8 cellular contexts compared by ENCODE assay signal in genomic region chr22:50271011-50271394, GRCh38. TPM values are rescaled to one million over a fixed set of nuclear protein-coding genes. Genes with fewer than 3 reads are reported as not detected.
DNase-seq lines count a peak whose midpoint lies in the region; ATAC-seq lines count a peak whose summit lies in the region.

No MANE protein-coding gene starts in this region.

- peak overlapping the region; percentile 61 to 83 (median 74) for H3K4me3 Mint-ChIP-seq in CD4-positive, alpha-beta memory T cell

- H3K27ac ChIP-seq in CD4-positive, alpha-beta memory T cell (ENCODE audit: low read depth, low read length) = peak overlapping the region; percentile 33
- H3K27ac ChIP-seq in ectodermal cell (ENCODE audit: insufficient read depth, low read depth, low read length, poor library complexity, severe bottlenecking) (no peak overlapping the region), neuronal stem cell (replicated peaks; ENCODE audit: low read length) (peak overlapping the region; percentile 93)

- H2AFZ ChIP-seq in neuronal stem cell (ENCODE audit: low read length) = peak overlapping the region; percentile 83

- peaks cover 2% of the 10 kb centered on the region for H3K79me1 ChIP-seq in neuronal stem cell (ENCODE audit: low read depth, low read length)

- H2BK15ac ChIP-seq in neuronal stem cell (ENCODE audit: low read length) = peak overlapping the region; percentile 92

- peak overlapping the region; percentile 83 for H3K4me2 ChIP-seq in neuronal stem cell (ENCODE audit: insufficient read depth, low read length, poor library complexity, severe bottlenecking)

- H2BK120ac ChIP-seq in neuronal stem cell (ENCODE audit: low read depth, low read length) = peak overlapping the region; percentile 63

- H3K4me3 ChIP-seq in CD4-positive, alpha-beta memory T cell (ENCODE audit: low read length in 2 of 2) = peak overlapping the region; percentile 12 to 64
- H3K4me3 ChIP-seq in NT2/D1 (ENCODE audit: insufficient read length, low read depth) = peak overlapping the region; percentile 42
- H3K4me3 ChIP-seq in ectodermal cell (ENCODE audit: insufficient read depth, low read depth, low read length) = peak overlapping the region; percentile 29
- H3K4me3 ChIP-seq in neuronal stem cell (ENCODE audit: low read length in 2 of 2) = peak overlapping the region; percentile 46 to 67

- H3K4ac ChIP-seq in neuronal stem cell (ENCODE audit: low read length) = no peak overlapping the region

- no peak overlapping the region for H4K8ac ChIP-seq in neuronal stem cell (ENCODE audit: low read depth, low read length)

- H4K91ac ChIP-seq in neuronal stem cell (ENCODE audit: low read depth, low read length, poor library complexity) = no peak overlapping the region

- H3K9ac ChIP-seq in NT2/D1 (ENCODE audit: insufficient read length, low read depth) (peak overlapping the region; percentile 50), neuronal stem cell (ENCODE audit: low read depth, low read length, poor library complexity) (no peak overlapping the region)

- no peaks in the 10 kb centered on the region for H3K9me3 Mint-ChIP-seq in CD4-positive, alpha-beta memory T cell

- peak overlapping the region; percentile 93 for H2AK5ac ChIP-seq in neuronal stem cell (ENCODE audit: low read depth, low read length)

- peak overlapping the region in 2 of 7 donors; percentile 61 to 67 for H3K27ac Mint-ChIP-seq in CD4-positive, alpha-beta memory T cell

- no peaks in the 10 kb centered on the region for H3K36me3 Mint-ChIP-seq in CD4-positive, alpha-beta memory T cell

- no peak for ATAC-seq in left lobe of liver
- no peak for ATAC-seq in GM18868 (IDR thresholded peaks at IDR 0.05; ENCODE audit: unreplicated experiment)
- ATAC-seq in GM21717 (IDR thresholded peaks at IDR 0.05; ENCODE audit: unreplicated experiment) = no peak

- H3K4me1 ChIP-seq in CD4-positive, alpha-beta memory T cell (ENCODE audit: insufficient read depth, low read length) = peaks cover 30% of the 10 kb centered on the region
- H3K4me1 ChIP-seq in NT2/D1 (ENCODE audit: insufficient read depth, insufficient read length) (peaks cover 10% of the 10 kb centered on the region), ectodermal cell (ENCODE audit: control insufficient read depth, insufficient read depth, low read length) (peaks cover 40% of the 10 kb centered on the region), neuronal stem cell (ENCODE audit: control insufficient read depth in 2 of 2, insufficient read depth in 1 of 2, low read depth in 1 of 2, low read length in 2 of 2) (peaks cover 26 to 29% of the 10 kb centered on the region in 2 donors)

- H3K27me3 ChIP-seq in CD4-positive, alpha-beta memory T cell (ENCODE audit: insufficient read depth, low read length) = no peaks in the 10 kb centered on the region
- H3K27me3 ChIP-seq in NT2/D1 (ENCODE audit: insufficient read depth, insufficient read length) = peaks cover 21% of the 10 kb centered on the region
- H3K27me3 ChIP-seq in ectodermal cell (ENCODE audit: control insufficient read depth, insufficient read depth, low read length, poor library complexity, severe bottlenecking) = peaks cover 56% of the 10 kb centered on the region
- H3K27me3 ChIP-seq in neuronal stem cell (ENCODE audit: control insufficient read depth in 3 of 3, insufficient read depth in 3 of 3, low read depth in 1 of 3, low read length in 3 of 3) = peaks cover 0 to 9% (median 0%) of the 10 kb centered on the region in 3 experiments

- peak overlapping the region; percentile 87 for H2BK5ac ChIP-seq in neuronal stem cell (ENCODE audit: low read length)

- DNase-seq in CD4-positive, alpha-beta memory T cell = no peak
- DNase-seq in NT2/D1 (ENCODE audit: low read depth, low spot score) (no peak), neuronal stem cell (ENCODE audit: low spot score) (peak; percentile 51), iPS-NIHi11 (ENCODE audit: low spot score) (no peak), left lobe of liver (ENCODE audit: low spot score) (no peak)

- POLR2A ChIA-PET in CD4-positive, alpha-beta memory T cell (lab: Charles Lee; ENCODE audit: partially characterized antibody) = interaction anchor here (2.3 to 4.6 kb wide), 2 partner anchors 20 to 26 kb away, joined by 7 to 26 read pairs; partner anchors contain the start of genes HDAC10 and TUBGCP6

- no peaks in the 10 kb centered on the region for H3K9me3 ChIP-seq in CD4-positive, alpha-beta memory T cell (ENCODE audit: control insufficient read depth in 1 of 2, low read length in 2 of 2)
- peaks cover 3% of the 10 kb centered on the region; the same call in 1 of the 2 replicates for H3K9me3 ChIP-seq in NT2/D1 (ENCODE audit: insufficient read depth, low read length)
- H3K9me3 ChIP-seq in ectodermal cell (ENCODE audit: control insufficient read depth, low read length) = no peaks in the 10 kb centered on the region
- H3K9me3 ChIP-seq in neuronal stem cell (replicated peaks in 1 of 2; ENCODE audit: control insufficient read depth in 2 of 2, insufficient read depth in 1 of 2, low read depth in 1 of 2, low read length in 2 of 2) = peaks cover 4 to 6% of the 10 kb centered on the region in 2 donors

- peak overlapping the region; percentile 94 for H3K18ac ChIP-seq in neuronal stem cell (ENCODE audit: low read length)

- CTCF ChIA-PET in CD4-positive, alpha-beta memory T cell (lab: Charles Lee; ENCODE audit: partially characterized antibody) = interaction anchor here (1.4 to 2.5 kb wide), 3 partner anchors 20 to 56 kb away, joined by 3 to 11 read pairs (median 10); partner anchors contain the start of genes DENND6B and HDAC10

- H3K36me3 ChIP-seq in CD4-positive, alpha-beta memory T cell (ENCODE audit: insufficient read depth, low read length) = no peaks in the 10 kb centered on the region
- H3K36me3 ChIP-seq in NT2/D1 (ENCODE audit: insufficient read depth, insufficient read length, low read length) (peaks cover 16% of the 10 kb centered on the region), ectodermal cell (ENCODE audit: control insufficient read depth, insufficient read depth, low read length) (peaks cover 10% of the 10 kb centered on the region), neuronal stem cell (replicated peaks in 1 of 2; ENCODE audit: control insufficient read depth in 2 of 2, insufficient read depth in 2 of 2, low read length in 2 of 2) (peaks cover 10 to 30% of the 10 kb centered on the region in 2 donors)

- H3K27me3 Mint-ChIP-seq in CD4-positive, alpha-beta memory T cell = no peaks in the 10 kb centered on the region

- 5 to 7% methylated on average over 30 of the region's 30 CpGs for WGBS in ectodermal cell, 2 experiments
- WGBS in neuronal stem cell (ENCODE audit: extremely low coverage in 2 of 2, insufficient read length in 2 of 2, insufficient replicate concordance in 1 of 2), 2 donors = no CpG with 5 or more reads among the region's 30 CpGs

- peak overlapping the region; percentile 67 for H3K23ac ChIP-seq in neuronal stem cell (ENCODE audit: low read depth, low read length, poor library complexity)

- peaks cover 1 to 24% (median 10%) of the 10 kb centered on the region in 4 donors for H3K4me1 Mint-ChIP-seq in CD4-positive, alpha-beta memory T cell

- intact Hi-C loops in CD4-positive, alpha-beta memory T cell (cut with micrococcal nuclease) = loop anchor here (2.0 to 5.0 kb wide), 4 partner anchors 26 to 350 kb away; partner anchors contain the start of genes DENND6B and TUBGCP6

- H3K14ac ChIP-seq in neuronal stem cell (ENCODE audit: low read length) = no peak overlapping the region

- H2BK12ac ChIP-seq in neuronal stem cell (ENCODE audit: low read length) = no peak overlapping the region

RNA-seq across cellular contexts. Expression of gene MAPK11, which starts 0.8 kb away (rescaled TPM):
- total RNA-seq in CD4-positive, alpha-beta memory T cell = 1 to 10 TPM; 1.6 to 1.7 TPM
- polyA plus RNA-seq in CD4-positive, alpha-beta memory T cell = under 1 TPM; 0.10 to 0.54 TPM
- 2.2 TPM for polyA plus RNA-seq in ectodermal cell (2013, experiment 1 of 4)
- polyA plus RNA-seq in ectodermal cell (2013, experiment 2 of 4) = 2.1 TPM
- 2.6 TPM for polyA plus RNA-seq in ectodermal cell (2013, experiment 3 of 4)
- 3.1 TPM for polyA plus RNA-seq in ectodermal cell (2013, experiment 4 of 4)
- 4.0 TPM for polyA plus RNA-seq in neuronal stem cell (2013, experiment 1 of 2)
- polyA plus RNA-seq in neuronal stem cell (2013, experiment 2 of 2) = 3.6 TPM
- 8.2 TPM for total RNA-seq in left lobe of liver

RNA-seq across cellular contexts. Expression of gene MAPK12, which starts 9.5 kb away (rescaled TPM):
- 1 to 10 TPM; 2.9 TPM for total RNA-seq in CD4-positive, alpha-beta memory T cell
- polyA plus RNA-seq in CD4-positive, alpha-beta memory T cell = under 1 TPM in 1 of 2 donors, not detected in 1; 0.05 TPM
- 27.0 TPM for polyA plus RNA-seq in ectodermal cell (2013, experiment 1 of 4)
- 28.0 TPM for polyA plus RNA-seq in ectodermal cell (2013, experiment 2 of 4)
- polyA plus RNA-seq in ectodermal cell (2013, experiment 3 of 4) = 22.2 TPM
- polyA plus RNA-seq in ectodermal cell (2013, experiment 4 of 4) = 21.6 TPM
- 28.8 TPM for polyA plus RNA-seq in neuronal stem cell (2013, experiment 1 of 2)
- 28.1 TPM for polyA plus RNA-seq in neuronal stem cell (2013, experiment 2 of 2)
- 5.0 TPM for total RNA-seq in left lobe of liver

RNA-seq across cellular contexts. Expression of gene HDAC10, which starts 19.9 kb away (rescaled TPM):
- total RNA-seq in CD4-positive, alpha-beta memory T cell = 100 to 1,000 TPM; 141 to 151 TPM
- 1 to 10 TPM; 3.8 to 6.8 TPM for polyA plus RNA-seq in CD4-positive, alpha-beta memory T cell
- 28.3 TPM for polyA plus RNA-seq in ectodermal cell (2013, experiment 1 of 4)
- polyA plus RNA-seq in ectodermal cell (2013, experiment 2 of 4) = 30.2 TPM
- polyA plus RNA-seq in ectodermal cell (2013, experiment 3 of 4) = 24.7 TPM
- 27.3 TPM for polyA plus RNA-seq in ectodermal cell (2013, experiment 4 of 4)
- 20.1 TPM for polyA plus RNA-seq in neuronal stem cell (2013, experiment 1 of 2)
- polyA plus RNA-seq in neuronal stem cell (2013, experiment 2 of 2) = 18.8 TPM
- total RNA-seq in left lobe of liver = 33.3 TPM

RNA-seq across cellular contexts. Expression of gene TUBGCP6, which starts 26.2 kb away (rescaled TPM):
- 100 to 1,000 TPM; 132 to 133 TPM for total RNA-seq in CD4-positive, alpha-beta memory T cell
- 10 to 100 TPM; 16.5 to 20.5 TPM for polyA plus RNA-seq in CD4-positive, alpha-beta memory T cell
- polyA plus RNA-seq in ectodermal cell (2013, experiment 1 of 4) = 39.1 TPM
- polyA plus RNA-seq in ectodermal cell (2013, experiment 2 of 4) = 44.9 TPM
- 35.3 TPM for polyA plus RNA-seq in ectodermal cell (2013, experiment 3 of 4)
- 37.4 TPM for polyA plus RNA-seq in ectodermal cell (2013, experiment 4 of 4)
- 12.1 TPM for polyA plus RNA-seq in neuronal stem cell (2013, experiment 1 of 2)
- 12.1 TPM for polyA plus RNA-seq in neuronal stem cell (2013, experiment 2 of 2)
- 21.3 TPM for total RNA-seq in left lobe of liver

RNA-seq across cellular contexts. Expression of gene PLXNB2, which starts 36.4 kb away (rescaled TPM):
- total RNA-seq in CD4-positive, alpha-beta memory T cell = 1 to 10 TPM; 2.8 to 4.6 TPM
- under 1 TPM in 1 of 2 donors, not detected in 1; 0.40 TPM for polyA plus RNA-seq in CD4-positive, alpha-beta memory T cell
- 127 TPM for polyA plus RNA-seq in ectodermal cell (2013, experiment 1 of 4)
- 139 TPM for polyA plus RNA-seq in ectodermal cell (2013, experiment 2 of 4)
- 102 TPM for polyA plus RNA-seq in ectodermal cell (2013, experiment 3 of 4)
- polyA plus RNA-seq in ectodermal cell (2013, experiment 4 of 4) = 101 TPM
- polyA plus RNA-seq in neuronal stem cell (2013, experiment 1 of 2) = 71.0 TPM
- polyA plus RNA-seq in neuronal stem cell (2013, experiment 2 of 2) = 69.8 TPM
- 187 TPM for total RNA-seq in left lobe of liver
